In the genomic region with DNA sequence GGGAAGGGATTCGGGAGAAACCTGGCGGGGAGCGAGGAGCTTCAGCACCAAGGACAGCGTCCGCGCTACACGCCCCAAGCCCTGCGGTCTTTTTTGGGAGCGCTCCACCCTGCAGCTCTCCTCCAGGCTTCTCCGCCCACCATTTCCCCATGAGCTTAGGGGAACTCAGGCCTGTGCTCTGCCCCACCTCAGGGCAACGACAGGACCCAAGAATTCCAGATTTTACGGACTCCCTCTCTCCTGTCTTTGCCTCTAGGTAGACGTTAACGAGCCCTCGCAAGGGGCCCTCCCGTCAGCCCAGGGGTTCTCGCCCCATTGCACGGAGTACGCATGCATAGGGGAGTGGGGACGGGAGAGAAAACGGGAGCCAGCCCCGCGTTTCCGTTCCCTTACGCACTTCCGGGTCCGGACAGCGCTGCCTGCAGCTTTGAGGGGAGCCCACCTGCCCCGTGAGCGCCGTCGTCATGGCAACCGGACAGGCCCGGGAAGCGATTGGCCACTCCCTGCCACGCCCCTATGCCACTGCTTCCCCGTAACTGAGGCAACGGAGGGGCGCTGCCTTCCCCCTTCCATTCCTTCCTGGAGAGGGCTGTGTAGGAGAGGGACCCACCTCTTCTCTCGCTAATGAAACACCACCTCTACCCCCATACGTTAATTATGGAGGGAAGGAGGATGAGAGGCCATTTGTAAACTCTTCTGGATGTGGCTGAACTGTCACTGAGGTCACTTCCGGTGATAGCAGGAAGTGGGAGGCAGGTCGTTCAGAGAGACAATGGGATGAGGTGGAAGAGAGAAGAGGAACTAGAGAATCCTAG, we compare ENCODE assay signal across 8 cellular contexts. TPM values are rescaled to one million over a fixed set of nuclear protein-coding genes. Genes with fewer than 3 reads are reported as not detected.
DNase-seq lines count a peak whose midpoint lies in the region; ATAC-seq and TF ChIP-seq lines count a peak whose summit lies in the region.

No MANE protein-coding gene starts in this region.

- H2BK5ac ChIP-seq in IMR-90 (ENCODE audit: low read depth, low read length, poor library complexity, severe bottlenecking), result no peak overlapping the region

- no peak overlapping the region for H2AK5ac ChIP-seq in IMR-90 (ENCODE audit: low read depth, low read length)

- peak overlapping the region; percentile 43 to 81 (median 72) for H3K4me3 Mint-ChIP-seq in CD4-positive, alpha-beta memory T cell
- peak overlapping the region; percentile 45 to 74 (median 66) for H3K4me3 Mint-ChIP-seq in naive thymus-derived CD8-positive, alpha-beta T cell

- CTCF ChIA-PET in CD4-positive, alpha-beta memory T cell (lab: Charles Lee; ENCODE audit: partially characterized antibody), result no interaction called here
- CTCF ChIA-PET in IMR-90 (lab: Yijun Ruan, JAX), result no interaction called here

- no peaks in the 10 kb centered on the region for H3K79me1 ChIP-seq in IMR-90 (ENCODE audit: low read depth in 1 of 2, low read length in 2 of 2)

- no peak overlapping the region for H2AK9ac ChIP-seq in IMR-90 (replicated peaks; ENCODE audit: low read depth, low read length, poor library complexity)

- peak overlapping the region; percentile 11 to 52 for H3K4me3 ChIP-seq in CD4-positive, alpha-beta memory T cell (ENCODE audit: low read length in 2 of 2)
- H3K4me3 ChIP-seq in IMR-90 (ENCODE audit: insufficient read depth, low read depth, low read length) (no peak overlapping the region), WI38 (ENCODE audit: low read depth, low read length) (peak overlapping the region; percentile 40), endocrine pancreas (ENCODE audit: control insufficient read depth, insufficient read depth, low read length) (peak overlapping the region; percentile 45)

- peak overlapping the region; percentile 27; the same call in 1 of the 2 replicates for H3K4me2 ChIP-seq in IMR-90 (ENCODE audit: low read depth, low read length)

- TF ChIP-seq CTCF in IMR-90 (conservative IDR thresholded peaks at IDR 0.05; ENCODE audit: low read depth, low read length) (no peak), WI38 (IDR thresholded peaks at IDR 0.05; ENCODE audit: low read depth, low read length) (no peak)

- no peak overlapping the region for H3K56ac ChIP-seq in IMR-90 (ENCODE audit: extremely low read depth, insufficient read depth, low read length)

- peaks cover 11% of the 10 kb centered on the region for H3K4me1 ChIP-seq in CD4-positive, alpha-beta memory T cell (ENCODE audit: insufficient read depth, low read length)
- H3K4me1 ChIP-seq in IMR-90 (ENCODE audit: control insufficient read depth, insufficient read depth, low read length) (no peaks in the 10 kb centered on the region), endocrine pancreas (ENCODE audit: control insufficient read depth, insufficient read depth, low read length) (no peaks in the 10 kb centered on the region)

- no TSS peak for BruUV-seq in IMR-90 (replicated peaks; lab: Mats Ljungman, UMichigan)

- no peak for TF ChIP-seq RAD21 in IMR-90 (IDR thresholded peaks at IDR 0.05; ENCODE audit: low read length)

- no peaks in the 10 kb centered on the region for H3K9me1 ChIP-seq in IMR-90 (ENCODE audit: insufficient read depth, low read length)

- H3K14ac ChIP-seq in IMR-90 (replicated peaks; ENCODE audit: low read depth, low read length), result no peak overlapping the region

- no peak overlapping the region for H2BK20ac ChIP-seq in IMR-90 (ENCODE audit: low read depth, low read length)

- H4K20me1 ChIP-seq in IMR-90 (ENCODE audit: insufficient read depth, low read length), result no peaks in the 10 kb centered on the region

- dilution Hi-C loops in IMR-90 (cut with HindIII; ENCODE audit: low sequenced_read_pairs, unreplicated experiment), result no loop called here

- ATAC-seq in IMR-90 (ENCODE audit: low read depth), result peak; percentile 84
- peak; percentile 56 to 62 for ATAC-seq in naive thymus-derived CD8-positive, alpha-beta T cell
- ATAC-seq in HG02588 (IDR thresholded peaks at IDR 0.05; ENCODE audit: unreplicated experiment), result no peak

- no peak overlapping the region for H4K91ac ChIP-seq in IMR-90 (ENCODE audit: insufficient read depth, low read depth, low read length)

- no peak overlapping the region for H4K5ac ChIP-seq in IMR-90 (ENCODE audit: low read depth, low read length)

- H2AFZ ChIP-seq in IMR-90 (replicated peaks; ENCODE audit: low read length, poor library complexity), result peak overlapping the region; percentile 83

- peaks cover 4 to 26% (median 7%) of the 10 kb centered on the region in 4 donors for H3K4me1 Mint-ChIP-seq in CD4-positive, alpha-beta memory T cell
- H3K4me1 Mint-ChIP-seq in naive thymus-derived CD8-positive, alpha-beta T cell, result peaks cover 6 to 21% (median 8%) of the 10 kb centered on the region in 4 donors

- no peak overlapping the region for H2BK120ac ChIP-seq in IMR-90 (ENCODE audit: low read depth, low read length)

- H3K4ac ChIP-seq in IMR-90 (ENCODE audit: low read depth, low read length), result no peak overlapping the region

- POLR2A ChIA-PET in CD4-positive, alpha-beta memory T cell (lab: Charles Lee; ENCODE audit: partially characterized antibody), result interaction anchor here (0.9 kb wide), 1 partner anchor 43 kb away, joined by 3 read pairs; a partner anchor contains a TSS
- POLR2A ChIA-PET in IMR-90 (lab: Charles Lee; ENCODE audit: unreplicated experiment), result interaction anchor here (0.6 kb wide), 1 partner anchor 745 kb away, joined by 7 read pairs; no protein-coding TSS in a partner anchor
- POLR2A ChIA-PET in naive thymus-derived CD8-positive, alpha-beta T cell (lab: Charles Lee), result no interaction called here

- peak; percentile 27 to 44 (median 35) for DNase-seq in CD4-positive, alpha-beta memory T cell
- DNase-seq in IMR-90, result peak; percentile 42
- peak in 7 of 10 donors; percentile 23 to 51 (median 40) for DNase-seq in naive thymus-derived CD8-positive, alpha-beta T cell
- DNase-seq in inferior parietal cortex (ENCODE audit: extremely low spot score), result no peak
- DNase-seq in GM19240 (ENCODE audit: insufficient read length, low spot score), result no peak

- no peak overlapping the region for H3K27ac ChIP-seq in CD4-positive, alpha-beta memory T cell (ENCODE audit: low read depth, low read length)
- H3K27ac ChIP-seq in IMR-90 (ENCODE audit: insufficient read depth, low read length), result no peak overlapping the region

- H3K9me3 ChIP-seq in CD4-positive, alpha-beta memory T cell (ENCODE audit: control insufficient read depth in 1 of 2, low read length in 2 of 2), result no peaks in the 10 kb centered on the region
- H3K9me3 ChIP-seq in IMR-90 (ENCODE audit: control insufficient read depth, insufficient read depth, low read length) (no peaks in the 10 kb centered on the region), endocrine pancreas (ENCODE audit: control insufficient read depth, low read length) (no peaks in the 10 kb centered on the region)

- peak overlapping the region in 1 of 7 donors; percentile 12 for H3K27ac Mint-ChIP-seq in CD4-positive, alpha-beta memory T cell
- H3K27ac Mint-ChIP-seq in naive thymus-derived CD8-positive, alpha-beta T cell, result no peak overlapping the region

- H3K36me3 ChIP-seq in CD4-positive, alpha-beta memory T cell (ENCODE audit: insufficient read depth, low read length), result no peaks in the 10 kb centered on the region
- no peaks in the 10 kb centered on the region for H3K36me3 ChIP-seq in IMR-90 (ENCODE audit: control insufficient read depth, insufficient read depth, low read length)
- peaks cover 3% of the 10 kb centered on the region for H3K36me3 ChIP-seq in endocrine pancreas (ENCODE audit: control insufficient read depth, insufficient read depth, low read length)

- H3K27me3 ChIP-seq in CD4-positive, alpha-beta memory T cell (ENCODE audit: insufficient read depth, low read length), result no peaks in the 10 kb centered on the region
- H3K27me3 ChIP-seq in IMR-90 (ENCODE audit: control insufficient read depth, insufficient read depth, low read length) (no peaks in the 10 kb centered on the region; the same call in 1 of the 2 replicates), endocrine pancreas (ENCODE audit: control insufficient read depth, insufficient read depth, low read length) (no peaks in the 10 kb centered on the region)

- no peak overlapping the region for H3K23ac ChIP-seq in IMR-90 (ENCODE audit: low read depth, low read length)

- H2BK15ac ChIP-seq in IMR-90 (ENCODE audit: low read depth, low read length), result no peak overlapping the region

- H3K9ac ChIP-seq in IMR-90 (ENCODE audit: low read depth, low read length) (no peak overlapping the region), endocrine pancreas (ENCODE audit: control insufficient read depth, insufficient read depth, low read length) (peak overlapping the region; percentile 41)

- in situ Hi-C loops in IMR-90 (cut with MboI; ENCODE audit: low sequenced_read_pairs), result no loop called here

- no peak for TF ChIP-seq POLR2A in IMR-90 (IDR thresholded peaks at IDR 0.05; ENCODE audit: low read depth, low read length)

- intact Hi-C loops in CD4-positive, alpha-beta memory T cell (cut with micrococcal nuclease), result no loop called here
- intact Hi-C loops in IMR-90 (cut with micrococcal nuclease), result no loop called here

- no peaks in the 10 kb centered on the region for H3K36me3 Mint-ChIP-seq in CD4-positive, alpha-beta memory T cell
- H3K36me3 Mint-ChIP-seq in naive thymus-derived CD8-positive, alpha-beta T cell, result peaks cover 0 to 6% (median 2%) of the 10 kb centered on the region in 3 donors

- no peak overlapping the region for H3K18ac ChIP-seq in IMR-90 (ENCODE audit: low read depth, low read length)

- no peak overlapping the region for H4K8ac ChIP-seq in IMR-90 (ENCODE audit: low read depth in 2 of 2, low read length in 2 of 2)

- WGBS in IMR-90 (ENCODE audit: extremely low coverage in 2 of 2, insufficient read length in 1 of 2), 2 experiments, result 7% methylated on average over 3 of the region's 43 CpGs; no CpG with 5 or more reads in 1 of the 2 experiments

- peaks cover 0 to 6% (median 3%) of the 10 kb centered on the region in 8 donors for H3K9me3 Mint-ChIP-seq in CD4-positive, alpha-beta memory T cell
- H3K9me3 Mint-ChIP-seq in naive thymus-derived CD8-positive, alpha-beta T cell, result peaks cover 0 to 9% (median 3%) of the 10 kb centered on the region in 9 donors

- peaks cover 21 to 35% of the 10 kb centered on the region in 2 donors for H3K27me3 Mint-ChIP-seq in CD4-positive, alpha-beta memory T cell
- peaks cover 15 to 50% (median 32%) of the 10 kb centered on the region in 5 donors for H3K27me3 Mint-ChIP-seq in naive thymus-derived CD8-positive, alpha-beta T cell

RNA-seq across cellular contexts. Expression of a gene that starts 20.8 kb away (rescaled TPM):
- total RNA-seq in CD4-positive, alpha-beta memory T cell, result not detected
- not detected for polyA plus RNA-seq in CD4-positive, alpha-beta memory T cell
- not detected in 2 replicates for total RNA-seq in IMR-90 (2012; rRNA removed)
- 0.03 TPM in 1 of 2 replicates, not detected in the other for polyA plus RNA-seq in IMR-90 (2012; rRNA removed)
- 0.02 and 0.03 TPM in 2 replicates for polyA plus RNA-seq in IMR-90 (2012; cell fraction: cytosol; rRNA removed)
- 0.05 and 0.06 TPM in 2 replicates for polyA plus RNA-seq in IMR-90 (2012; cell fraction: nucleus; rRNA removed; ENCODE audit: low replicate concordance)
- not detected for total RNA-seq in naive thymus-derived CD8-positive, alpha-beta T cell
- polyA plus RNA-seq in naive thymus-derived CD8-positive, alpha-beta T cell, result not detected

RNA-seq across cellular contexts. Expression of a gene that starts 38.3 kb away (rescaled TPM):
- not detected for total RNA-seq in CD4-positive, alpha-beta memory T cell
- not detected for polyA plus RNA-seq in CD4-positive, alpha-beta memory T cell
- total RNA-seq in IMR-90 (2012; rRNA removed), result not detected in 2 replicates
- not detected in 2 replicates for polyA plus RNA-seq in IMR-90 (2012; rRNA removed)
- not detected in 2 replicates for polyA plus RNA-seq in IMR-90 (2012; cell fraction: cytosol; rRNA removed)
- not detected in 2 replicates for polyA plus RNA-seq in IMR-90 (2012; cell fraction: nucleus; rRNA removed; ENCODE audit: low replicate concordance)
- not detected for total RNA-seq in naive thymus-derived CD8-positive, alpha-beta T cell
- polyA plus RNA-seq in naive thymus-derived CD8-positive, alpha-beta T cell, result not detected

RNA-seq across cellular contexts. Expression of a gene that starts 42.4 kb away (rescaled TPM):
- total RNA-seq in CD4-positive, alpha-beta memory T cell, result 10 to 100 TPM; 37.4 to 39.6 TPM
- polyA plus RNA-seq in CD4-positive, alpha-beta memory T cell, result 1 to 10 TPM; 6.4 to 9.2 TPM
- total RNA-seq in IMR-90 (2012; rRNA removed), result 3.2 and 3.6 TPM in 2 replicates
- polyA plus RNA-seq in IMR-90 (2012; rRNA removed), result 9.1 and 10.0 TPM in 2 replicates
- polyA plus RNA-seq in IMR-90 (2012; cell fraction: cytosol; rRNA removed), result 2.6 and 10.5 TPM in 2 replicates
- polyA plus RNA-seq in IMR-90 (2012; cell fraction: nucleus; rRNA removed; ENCODE audit: low replicate concordance), result 26.6 and 45.3 TPM in 2 replicates
- total RNA-seq in naive thymus-derived CD8-positive, alpha-beta T cell, result 10 to 100 TPM; 32.5 to 38.9 TPM
- 10 to 100 TPM in 1 of 3 donors, 1 to 10 TPM in 2; 7.9 to 12.1 (median 8.6) TPM for polyA plus RNA-seq in naive thymus-derived CD8-positive, alpha-beta T cell

RNA-seq across cellular contexts. Expression of a gene that starts 50.5 kb away (rescaled TPM):
- 10 to 100 TPM; 12.9 to 15.1 TPM for total RNA-seq in CD4-positive, alpha-beta memory T cell
- polyA plus RNA-seq in CD4-positive, alpha-beta memory T cell, result under 1 TPM; 0.10 to 0.87 TPM
- 0.28 and 0.36 TPM in 2 replicates for total RNA-seq in IMR-90 (2012; rRNA removed)
- polyA plus RNA-seq in IMR-90 (2012; rRNA removed), result 2.8 and 3.1 TPM in 2 replicates
- 3.4 and 5.0 TPM in 2 replicates for polyA plus RNA-seq in IMR-90 (2012; cell fraction: cytosol; rRNA removed)
- polyA plus RNA-seq in IMR-90 (2012; cell fraction: nucleus; rRNA removed; ENCODE audit: low replicate concordance), result 8.9 and 14.7 TPM in 2 replicates
- 10 to 100 TPM; 10.5 to 10.9 TPM for total RNA-seq in naive thymus-derived CD8-positive, alpha-beta T cell
- polyA plus RNA-seq in naive thymus-derived CD8-positive, alpha-beta T cell, result under 1 TPM in 1 of 3 donors, not detected in 2; 0.23 TPM

Comparison
In these comparisons a context has a peak if more than half of its experiments do, and no peak if none do; other contexts are left out.
1. DNase-seq: peak in CD4-positive, alpha-beta memory T cell (5 of 5), IMR-90 (single experiment) and naive thymus-derived CD8-positive, alpha-beta T cell (7 of 10); none in inferior parietal cortex (single experiment) and GM19240 (single experiment).